In the genomic region with DNA sequence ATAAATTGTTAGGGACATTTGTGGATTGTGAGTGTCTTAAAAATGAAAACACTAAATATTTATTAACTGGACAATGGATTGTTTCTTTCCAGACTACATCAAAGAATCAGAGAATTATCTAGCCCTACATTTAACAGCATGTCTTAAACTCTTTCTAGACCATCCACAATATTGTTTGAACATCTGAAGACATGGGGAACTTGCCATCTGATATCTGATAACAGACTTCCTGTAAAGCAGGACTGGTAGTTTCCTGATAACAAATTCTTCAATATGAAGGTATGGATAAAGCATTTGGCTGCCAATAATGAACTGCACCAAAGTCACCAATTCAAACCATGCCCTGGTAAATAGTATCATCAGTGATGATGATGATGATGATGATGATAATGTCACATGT, we compare ENCODE assay signal across 23 cellular contexts.
"Had no signal": no experiment of that assay in that cellular context is flagged by ENCODE, and none has a peak within 500 bp of the region (broad histone marks: within the 10 kb centered on the region; RNA-seq: fewer than 3 reads in every experiment).

No MANE protein-coding gene starts in this region.

- DNase-seq: activated CD4-positive, alpha-beta T cell treated with anti-CD3 and anti-CD28 coated beads, Interleukin-2, amount 10 ng/mL, durations not matched to agents 24 days and 14 days; activated CD4-positive, CD25-positive, alpha-beta regulatory T cell; activated CD8-positive, alpha-beta T cell treated with anti-CD3 and anti-CD28 coated beads for 36 hours; activated naive CD4-positive, alpha-beta T cell treated with Interleukin-2 at 50 U/mL for 16 hours; activated naive CD8-positive, alpha-beta T cell treated with anti-CD3 and anti-CD28 coated beads, Interleukin-2, amount 10 ng/mL, durations not matched to agents 7 days and 5 days; activated T-cell treated with anti-CD3 and anti-CD28 coated beads, Interleukin-2, amount 50 U/mL, for 1 hour; amygdala; body of pancreas; caudate nucleus; dorsolateral prefrontal cortex; foreskin melanocyte; head of caudate nucleus; kidney; occipital lobe; small intestine; stimulated activated CD4-positive, alpha-beta T cell treated with anti-CD3 and anti-CD28 coated beads, Interleukin-15, amount 100 ng/mL, for 24 hours; stimulated activated CD4-positive, alpha-beta T cell treated with anti-CD3 and anti-CD28 coated beads, Interleukin-4, amount 100 ng/mL, for 24 hours; SW 1271; T-helper 2 cell; upper lobe of right lung had no signal

- H3K9me3 ChIP-seq: body of pancreas, right atrium auricular region, upper lobe of right lung had no signal

- H3K4me1 ChIP-seq: right atrium auricular region, upper lobe of right lung had no signal

- H3K4me3 ChIP-seq: body of pancreas, dorsolateral prefrontal cortex, lung, right atrium auricular region, upper lobe of right lung had no signal

- ATAC-seq: activated CD8-positive, alpha-beta T cell treated with anti-CD3 and anti-CD28 coated beads for 36 hours; body of pancreas; left lobe of liver; upper lobe of right lung had no signal

- H3K27me3 ChIP-seq: body of pancreas, dorsolateral prefrontal cortex, right atrium auricular region, upper lobe of right lung had no signal

- H3K27ac ChIP-seq: body of pancreas, dorsolateral prefrontal cortex, right atrium auricular region, upper lobe of right lung had no signal
